Comparison of ENCODE assay signal across 8 cellular contexts in the genomic region with DNA sequence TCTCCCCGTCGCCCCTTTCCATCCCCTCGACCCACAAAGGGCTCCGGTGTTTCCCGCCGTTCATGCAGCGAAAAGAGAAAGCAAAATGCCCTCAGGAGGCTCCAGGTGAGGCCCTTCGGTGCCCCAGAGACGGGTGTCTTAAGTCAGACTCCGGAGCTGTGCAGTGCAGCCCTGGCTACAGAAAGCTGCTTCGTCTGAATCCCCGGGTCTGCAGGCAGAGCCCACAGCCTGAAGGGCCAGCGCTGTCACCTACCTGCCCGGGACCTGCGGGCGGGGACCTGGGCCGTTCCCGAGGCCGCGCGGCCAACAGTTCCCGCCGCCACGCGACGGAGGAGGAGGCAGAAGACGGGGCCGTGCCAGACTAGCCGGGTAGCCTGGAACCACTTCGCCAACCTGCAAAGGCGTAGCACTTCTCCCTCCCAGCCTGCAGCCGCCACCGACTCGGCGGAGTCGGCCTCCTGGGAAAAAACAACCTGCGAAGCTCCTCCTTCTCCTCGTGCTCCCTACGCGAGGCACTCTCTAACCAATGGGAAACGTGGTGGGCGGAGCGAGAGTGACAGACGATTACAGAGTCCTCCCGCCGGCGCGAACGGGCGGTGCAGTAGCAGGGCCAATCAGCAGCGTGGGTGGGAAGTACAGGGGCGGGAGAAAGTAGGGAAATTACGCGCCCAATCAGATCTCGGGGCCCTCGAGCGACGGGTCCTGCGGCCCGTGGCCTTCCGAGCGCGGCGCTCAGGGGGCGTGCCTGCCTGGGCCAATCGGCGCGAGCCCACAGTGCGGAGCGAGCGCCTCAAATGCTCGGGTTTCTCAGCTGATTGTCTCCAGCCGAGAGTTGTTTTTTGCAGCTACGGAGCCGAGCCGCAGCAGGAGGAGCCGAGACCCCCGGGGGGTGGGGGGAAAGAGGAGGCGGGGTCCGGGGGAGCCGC.
DNase-seq lines count a peak whose midpoint lies in the region; ATAC-seq and TF ChIP-seq lines count a peak whose summit lies in the region.

Gene GPR137C, plus strand, starts transcription at position 774 of the 926 bp plus-strand sequence. CDS start 312 bp downstream, outside the sequence.
A gene with protein sequence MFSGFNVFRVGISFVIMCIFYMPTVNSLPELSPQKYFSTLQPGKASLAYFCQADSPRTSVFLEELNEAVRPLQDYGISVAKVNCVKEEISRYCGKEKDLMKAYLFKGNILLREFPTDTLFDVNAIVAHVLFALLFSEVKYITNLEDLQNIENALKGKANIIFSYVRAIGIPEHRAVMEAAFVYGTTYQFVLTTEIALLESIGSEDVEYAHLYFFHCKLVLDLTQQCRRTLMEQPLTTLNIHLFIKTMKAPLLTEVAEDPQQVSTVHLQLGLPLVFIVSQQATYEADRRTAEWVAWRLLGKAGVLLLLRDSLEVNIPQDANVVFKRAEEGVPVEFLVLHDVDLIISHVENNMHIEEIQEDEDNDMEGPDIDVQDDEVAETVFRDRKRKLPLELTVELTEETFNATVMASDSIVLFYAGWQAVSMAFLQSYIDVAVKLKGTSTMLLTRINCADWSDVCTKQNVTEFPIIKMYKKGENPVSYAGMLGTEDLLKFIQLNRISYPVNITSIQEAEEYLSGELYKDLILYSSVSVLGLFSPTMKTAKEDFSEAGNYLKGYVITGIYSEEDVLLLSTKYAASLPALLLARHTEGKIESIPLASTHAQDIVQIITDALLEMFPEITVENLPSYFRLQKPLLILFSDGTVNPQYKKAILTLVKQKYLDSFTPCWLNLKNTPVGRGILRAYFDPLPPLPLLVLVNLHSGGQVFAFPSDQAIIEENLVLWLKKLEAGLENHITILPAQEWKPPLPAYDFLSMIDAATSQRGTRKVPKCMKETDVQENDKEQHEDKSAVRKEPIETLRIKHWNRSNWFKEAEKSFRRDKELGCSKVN (minus strand): TSS at position 443 of the 926 bp plus-strand sequence. CDS start 8,948 bp downstream, outside the sequence.

- ATAC-seq in GM18909 (IDR thresholded peaks at IDR 0.05; ENCODE audit: poor library complexity, unreplicated experiment) (peak; percentile 93), HG03159 (IDR thresholded peaks at IDR 0.05; ENCODE audit: unreplicated experiment) (peak; percentile 93)

- H3K27ac ChIP-seq in skin epidermis, result peak within 1 kb of the TSS; percentile 25 to 88 (median 78)

- H3K4me3 ChIP-seq in WI38 (ENCODE audit: low read depth, low read length) (peak within 1 kb of the TSS; percentile 74), cardiac fibroblast (replicated peaks in 1 of 2; ENCODE audit: low read depth in 2 of 2, low read length in 2 of 2) (peak within 1 kb of the TSS; percentile 89 to 94), skin epidermis (peak within 1 kb of the TSS; percentile 53 to 81 (median 70))

- no peak for TF ChIP-seq CTCF in WI38 (IDR thresholded peaks at IDR 0.05; ENCODE audit: low read depth, low read length)
- TF ChIP-seq CTCF in cardiac fibroblast (IDR thresholded peaks at IDR 0.05; ENCODE audit: low read depth, low read length), result no peak

- DNase-seq in AG08395 (ENCODE audit: low spot score) (peak; percentile 99), NCI-H2227 (lab: John Stamatoyannopoulos, UW; ENCODE audit: unreplicated experiment) (peak; percentile 99), cardiac fibroblast (ENCODE audit: low read depth in 2 of 2) (peak; percentile 99), iPS-NIHi11 (ENCODE audit: low spot score) (peak; percentile 97)

Comparison
In these comparisons a context has a peak if more than half of its experiments do, and no peak if none do; other contexts are left out.
1. Peak in every context shown above with its lines: DNase-seq, ATAC-seq, H3K4me3 ChIP-seq and H3K27ac ChIP-seq.